12 cellular contexts compared by ENCODE assay signal in genomic region chr1:170533331-170533730, GRCh38. TPM values are rescaled to one million over a fixed set of nuclear protein-coding genes. Genes with fewer than 3 reads are reported as not detected.
DNase-seq lines count a peak whose midpoint lies in the region; ATAC-seq and TF ChIP-seq lines count a peak whose summit lies in the region.
"Had no signal": no experiment of that assay in that cellular context is flagged by ENCODE, and none has a peak within 500 bp of the region (broad histone marks: within the 10 kb centered on the region; RNA-seq: fewer than 3 reads in every experiment).

No MANE protein-coding gene starts in this region.

- H3K27me3 Mint-ChIP-seq in activated T-helper 2 cell treated with anti-CD3 and anti-CD28 coated beads, Interferon-gamma antibody, Interleukin-2, Interleukin-4, amounts not matched to agents 10 μg/mL and 5 μg/mL and 100 μg/mL, durations not matched to agents 14 hours and 24 hours and 36 hours (ENCODE audit: low read depth), result peaks cover 7% of the 10 kb centered on the region

- no peak overlapping the region for H3K4me3 Mint-ChIP-seq in activated T-helper 2 cell treated with anti-CD3 and anti-CD28 coated beads, Interferon-gamma antibody, Interleukin-2, Interleukin-4, amounts not matched to agents 10 μg/mL and 5 μg/mL and 100 μg/mL, durations not matched to agents 14 hours and 24 hours and 36 hours (ENCODE audit: low read depth)

- TF ChIP-seq CTCF in DOHH2 (IDR thresholded peaks at IDR 0.05; ENCODE audit: low read depth, low read length, poor library complexity, severe bottlenecking) (no peak), cardiac fibroblast (IDR thresholded peaks at IDR 0.05; ENCODE audit: low read depth, low read length) (no peak), neural cell (IDR thresholded peaks at IDR 0.05; ENCODE audit: poor library complexity, severe bottlenecking) (no peak)

- H3K79me2 ChIP-seq in DOHH2 (ENCODE audit: control insufficient read depth, low read length), result peaks cover 56% of the 10 kb centered on the region
- H3K79me2 ChIP-seq in neural cell (replicated peaks; ENCODE audit: insufficient read depth, low read length), result peaks cover 47% of the 10 kb centered on the region

- ATAC-seq in HG03135 (IDR thresholded peaks at IDR 0.05; ENCODE audit: unreplicated experiment), result no peak

- TF ChIP-seq EP300 in neural cell (conservative IDR thresholded peaks at IDR 0.05; ENCODE audit: poor library complexity, severe bottlenecking), result no peak

- TF ChIP-seq RAD21 in neural cell (conservative IDR thresholded peaks at IDR 0.05), result no peak

- H4K20me1 ChIP-seq in DOHH2 (ENCODE audit: control insufficient read depth, insufficient read depth, low read depth, low read length) (no peaks in the 10 kb centered on the region), neural cell (ENCODE audit: insufficient read depth) (no peaks in the 10 kb centered on the region)

- H3K27ac ChIP-seq in DOHH2 (ENCODE audit: low read depth, low read length), result no peak overlapping the region
- H3K27ac ChIP-seq in neural cell (ENCODE audit: low read length), result no peak overlapping the region

- H2AFZ ChIP-seq in neural cell (ENCODE audit: low read depth, low read length), result no peak overlapping the region

- peak overlapping the region; percentile 72 for H3K9ac ChIP-seq in neural cell (ENCODE audit: low read length)

- intact Hi-C loops in activated T-helper 2 cell treated with anti-CD3 and anti-CD28 coated beads, Interferon-gamma antibody, Interleukin-2, Interleukin-4, amounts not matched to agents 10 μg/mL and 5 μg/mL and 100 μg/mL, durations not matched to agents 14 hours and 24 hours and 36 hours (cut with micrococcal nuclease), result loop anchor here (5.0 kb wide), 3 partner anchors 606 to 736 kb away; partner anchors contain the start of gene SCYL3

- H3K9me2 ChIP-seq in DOHH2 (replicated peaks; ENCODE audit: control insufficient read depth, low read length) (no peaks in the 10 kb centered on the region), neural cell (ENCODE audit: insufficient read depth, low read length) (no peaks in the 10 kb centered on the region)

- H3K4me3 ChIP-seq in DOHH2 (ENCODE audit: low read length) (peak overlapping the region; percentile 79), MG63 (peak overlapping the region; percentile 66), cardiac fibroblast (replicated peaks in 1 of 2; ENCODE audit: low read depth in 2 of 2, low read length in 2 of 2) (peak overlapping the region; percentile 67 to 70), neural cell (ENCODE audit: low read length) (peak overlapping the region; percentile 80)

- peaks cover 21% of the 10 kb centered on the region for H3K36me3 ChIP-seq in DOHH2 (ENCODE audit: control insufficient read depth, low read length)
- H3K36me3 ChIP-seq in MG63, result peaks cover 26% of the 10 kb centered on the region
- no peaks in the 10 kb centered on the region for H3K36me3 ChIP-seq in neural cell (ENCODE audit: insufficient read depth, low read length)

- DNase-seq in MG63, result no peak
- DNase-seq in cardiac fibroblast (ENCODE audit: low read depth in 2 of 2), result peak; percentile 60 to 69
- no peak for DNase-seq in COLO829 (ENCODE audit: low spot score)
- DNase-seq in COLO668 (lab: John Stamatoyannopoulos, UW; ENCODE audit: unreplicated experiment), result no peak
- no peak for DNase-seq in activated T-helper 2 cell treated with anti-CD3 and anti-CD28 coated beads, Interferon-gamma antibody, Interleukin-2, Interleukin-4, amounts not matched to agents 10 μg/mL and 5 μg/mL and 100 μg/mL, durations not matched to agents 14 hours and 24 hours and 36 hours (ENCODE audit: low spot score)
- DNase-seq: activated T-cell treated with anti-CD3 and anti-CD28 coated beads for 4 hours, NCI-H748 treated with DMSO at 0.1 percent for 48 hours, retina, testis had no signal

- no peaks in the 10 kb centered on the region for H3K9me3 Mint-ChIP-seq in activated T-helper 2 cell treated with anti-CD3 and anti-CD28 coated beads, Interferon-gamma antibody, Interleukin-2, Interleukin-4, amounts not matched to agents 10 μg/mL and 5 μg/mL and 100 μg/mL, durations not matched to agents 14 hours and 24 hours and 36 hours

- peaks cover 8% of the 10 kb centered on the region for H3K4me1 Mint-ChIP-seq in activated T-helper 2 cell treated with anti-CD3 and anti-CD28 coated beads, Interferon-gamma antibody, Interleukin-2, Interleukin-4, amounts not matched to agents 10 μg/mL and 5 μg/mL and 100 μg/mL, durations not matched to agents 14 hours and 24 hours and 36 hours (ENCODE audit: low read depth)

- no peak overlapping the region for H3K27ac Mint-ChIP-seq in activated T-helper 2 cell treated with anti-CD3 and anti-CD28 coated beads, Interferon-gamma antibody, Interleukin-2, Interleukin-4, amounts not matched to agents 10 μg/mL and 5 μg/mL and 100 μg/mL, durations not matched to agents 14 hours and 24 hours and 36 hours

- H3K9me3 ChIP-seq in DOHH2 (ENCODE audit: control insufficient read depth, insufficient read depth, low read length), result no peaks in the 10 kb centered on the region
- H3K9me3 ChIP-seq in MG63, result no peaks in the 10 kb centered on the region
- no peaks in the 10 kb centered on the region for H3K9me3 ChIP-seq in neural cell (ENCODE audit: low read length)
- H3K9me3 ChIP-seq: testis had no signal

- peaks cover 12% of the 10 kb centered on the region for H3K36me3 Mint-ChIP-seq in activated T-helper 2 cell treated with anti-CD3 and anti-CD28 coated beads, Interferon-gamma antibody, Interleukin-2, Interleukin-4, amounts not matched to agents 10 μg/mL and 5 μg/mL and 100 μg/mL, durations not matched to agents 14 hours and 24 hours and 36 hours (ENCODE audit: low read depth)

- no peaks in the 10 kb centered on the region for H3F3A ChIP-seq in DOHH2 (ENCODE audit: control insufficient read depth, insufficient read depth)
- peaks cover 5% of the 10 kb centered on the region for H3F3A ChIP-seq in neural cell (ENCODE audit: insufficient read depth, low read length, poor library complexity, severe bottlenecking)

- H3K27me3 ChIP-seq in DOHH2 (ENCODE audit: control insufficient read depth, low read length), result no peaks in the 10 kb centered on the region
- no peaks in the 10 kb centered on the region for H3K27me3 ChIP-seq in MG63
- H3K27me3 ChIP-seq in neural cell (ENCODE audit: insufficient read depth, low read depth, low read length), result no peaks in the 10 kb centered on the region
- H3K27me3 ChIP-seq: testis had no signal

- peaks cover 15% of the 10 kb centered on the region for H3K4me1 ChIP-seq in DOHH2 (ENCODE audit: control insufficient read depth, low read length)

- H3K4me2 ChIP-seq in DOHH2 (ENCODE audit: low read length), result peak overlapping the region; percentile 72
- H3K4me2 ChIP-seq in neural cell (ENCODE audit: low read length), result peak overlapping the region; percentile 97

TF ChIP-seq in neural cell, 6 proteins besides CTCF, POLR2A, EP300 and RAD21:
- TF ChIP-seq EZH2 (IDR thresholded peaks at IDR 0.05; ENCODE audit: borderline replicate concordance, insufficient read depth, low read length, poor library complexity, severe bottlenecking) (no peak), REST (IDR thresholded peaks at IDR 0.05; ENCODE audit: borderline replicate concordance) (no peak), POLR2AphosphoS5 (IDR thresholded peaks at IDR 0.05) (no peak), TAF1 (IDR thresholded peaks at IDR 0.05; ENCODE audit: low read depth) (no peak), SMC3 (conservative IDR thresholded peaks at IDR 0.05; ENCODE audit: poor library complexity) (no peak), MXI1 (conservative IDR thresholded peaks at IDR 0.05; ENCODE audit: poor library complexity, severe bottlenecking) (no peak)

RNA-seq across cellular contexts. Expression of gene GORAB, which starts 1.4 kb away (rescaled TPM):
- 5.0 and 11.3 TPM in 2 replicates for total RNA-seq in MG63 (2014; rRNA removed; shearing (Covaris generic); ENCODE audit: low replicate concordance)
- polyA plus RNA-seq in neural cell, result 17.8 and 18.9 TPM in 2 replicates
- polyA minus RNA-seq in neural cell, result 14.7 and 16.6 TPM in 2 replicates
- total RNA-seq in activated T-helper 2 cell treated with anti-CD3 and anti-CD28 coated beads, Interferon-gamma antibody, Interleukin-2, Interleukin-4, amounts not matched to agents 10 μg/mL and 5 μg/mL and 100 μg/mL, durations not matched to agents 14 hours and 24 hours and 36 hours, result 10.1 and 12.3 TPM in 2 replicates

Comparison
In these comparisons a context has a peak if more than half of its experiments do, and no peak if none do; other contexts are left out.
1. DNase-seq: peak in cardiac fibroblast (2 of 2); none in MG63 (single experiment), COLO829 (single experiment), COLO668 (single experiment) and activated T-helper 2 cell treated with anti-CD3 and anti-CD28 coated beads, Interferon-gamma antibody, Interleukin-2, Interleukin-4, amounts not matched to agents 10 μg/mL and 5 μg/mL and 100 μg/mL, durations not matched to agents 14 hours and 24 hours and 36 hours (single experiment).
2. Peak in every context shown above with its lines, with median percentiles within 50 percentile points of each other: H3K4me3 ChIP-seq.